19 cellular contexts compared by ENCODE assay signal in genomic region chr2:108911401-108911800, GRCh38.
"Had no signal": no experiment of that assay in that cellular context is flagged by ENCODE, and none has a peak within 500 bp of the region (broad histone marks: within the 10 kb centered on the region; RNA-seq: fewer than 3 reads in every experiment).

No MANE protein-coding gene starts in this region.

- H3K27ac ChIP-seq: SK-N-MC had no signal

- H3K27me3 ChIP-seq: MG63 had no signal

- ATAC-seq: activated T-cell treated with anti-CD3 and anti-CD28 coated beads, Interleukin-2, amount 50 U/mL, for 4 hours; Panc1; Right ventricle myocardium inferior; WTC11 had no signal

- DNase-seq: activated CD4-positive, alpha-beta T cell treated with anti-CD3 and anti-CD28 coated beads for 48 hours; activated CD4-positive, alpha-beta T cell treated with anti-CD3 and anti-CD28 coated beads, Interleukin-2, amount 50 U/mL, for 4 hours; activated gamma-delta T cell; activated naive CD4-positive, alpha-beta T cell treated with anti-CD3 and anti-CD28 coated beads for 36 hours; activated T-cell treated with anti-CD3 and anti-CD28 coated beads, Interleukin-2, amount 50 U/mL, for 4 hours; amygdala; MG63; NCI-H1105; NCI-H1694 treated with DMSO at 0.1 percent for 48 hours; NCI-H2029 treated with DMSO at 0.1 percent for 48 hours; NCI-H345; NCI-H510A; NCI-H526 treated with DMSO at 0.1 percent for 48 hours; NCI-H82; RPMI8226 had no signal

- H3K36me3 ChIP-seq: MG63 had no signal

- H3K9me3 ChIP-seq: MG63 had no signal

- H3K4me3 ChIP-seq: MG63, SK-N-MC had no signal
